Comparison of ENCODE assay signal across 1 cellular context in the genomic region with DNA sequence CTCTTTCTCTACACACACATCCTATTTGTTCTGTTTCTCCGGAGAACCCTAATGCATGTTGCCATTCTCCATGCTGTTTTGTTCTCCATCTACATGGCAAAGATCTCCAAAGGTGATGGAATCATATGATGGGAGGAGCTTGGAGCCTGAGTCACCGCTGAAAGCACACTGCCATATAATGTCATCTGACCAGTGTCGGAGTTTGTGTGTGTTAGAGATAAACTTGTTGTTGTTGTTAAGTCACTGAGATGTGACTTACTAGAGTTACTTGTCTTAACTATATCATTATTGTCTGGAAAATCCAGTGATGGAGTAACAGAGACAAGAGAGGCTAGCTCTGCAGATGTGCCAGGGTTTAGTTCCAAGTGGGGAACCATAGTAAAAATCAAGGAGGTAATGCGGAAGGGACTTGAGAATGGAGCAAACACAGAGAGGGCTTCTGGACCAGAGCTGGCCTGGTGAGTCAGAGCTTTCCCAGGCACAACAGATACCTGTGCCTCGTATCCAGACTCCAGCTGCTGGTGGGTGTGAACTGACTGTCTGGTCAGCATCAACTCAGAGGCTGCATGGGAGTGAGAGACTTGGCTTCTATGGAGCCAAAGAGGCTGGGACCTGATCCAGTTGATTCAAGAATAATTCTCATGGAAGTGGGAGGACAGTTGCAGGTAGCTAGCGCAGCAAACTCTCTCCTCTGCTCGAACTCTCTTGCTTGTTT.
TF ChIP-seq lines count a peak whose summit lies in the region.

No MANE protein-coding gene starts in this region.

TF ChIP-seq in SK-N-SH treated with all-trans-retinoic acid at 6 μM for 48 hours, 23 proteins besides CTCF, POLR2A, EP300 and RAD21 (continued from another document):
- TF ChIP-seq, protein P1, sequence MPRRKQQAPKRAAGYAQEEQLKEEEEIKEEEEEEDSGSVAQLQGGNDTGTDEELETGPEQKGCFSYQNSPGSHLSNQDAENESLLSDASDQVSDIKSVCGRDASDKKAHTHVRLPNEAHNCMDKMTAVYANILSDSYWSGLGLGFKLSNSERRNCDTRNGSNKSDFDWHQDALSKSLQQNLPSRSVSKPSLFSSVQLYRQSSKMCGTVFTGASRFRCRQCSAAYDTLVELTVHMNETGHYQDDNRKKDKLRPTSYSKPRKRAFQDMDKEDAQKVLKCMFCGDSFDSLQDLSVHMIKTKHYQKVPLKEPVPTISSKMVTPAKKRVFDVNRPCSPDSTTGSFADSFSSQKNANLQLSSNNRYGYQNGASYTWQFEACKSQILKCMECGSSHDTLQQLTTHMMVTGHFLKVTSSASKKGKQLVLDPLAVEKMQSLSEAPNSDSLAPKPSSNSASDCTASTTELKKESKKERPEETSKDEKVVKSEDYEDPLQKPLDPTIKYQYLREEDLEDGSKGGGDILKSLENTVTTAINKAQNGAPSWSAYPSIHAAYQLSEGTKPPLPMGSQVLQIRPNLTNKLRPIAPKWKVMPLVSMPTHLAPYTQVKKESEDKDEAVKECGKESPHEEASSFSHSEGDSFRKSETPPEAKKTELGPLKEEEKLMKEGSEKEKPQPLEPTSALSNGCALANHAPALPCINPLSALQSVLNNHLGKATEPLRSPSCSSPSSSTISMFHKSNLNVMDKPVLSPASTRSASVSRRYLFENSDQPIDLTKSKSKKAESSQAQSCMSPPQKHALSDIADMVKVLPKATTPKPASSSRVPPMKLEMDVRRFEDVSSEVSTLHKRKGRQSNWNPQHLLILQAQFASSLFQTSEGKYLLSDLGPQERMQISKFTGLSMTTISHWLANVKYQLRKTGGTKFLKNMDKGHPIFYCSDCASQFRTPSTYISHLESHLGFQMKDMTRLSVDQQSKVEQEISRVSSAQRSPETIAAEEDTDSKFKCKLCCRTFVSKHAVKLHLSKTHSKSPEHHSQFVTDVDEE (CRISPR knock-in tag; IDR thresholded peaks at IDR 0.05): no peak
- TF ChIP-seq, protein P2, sequence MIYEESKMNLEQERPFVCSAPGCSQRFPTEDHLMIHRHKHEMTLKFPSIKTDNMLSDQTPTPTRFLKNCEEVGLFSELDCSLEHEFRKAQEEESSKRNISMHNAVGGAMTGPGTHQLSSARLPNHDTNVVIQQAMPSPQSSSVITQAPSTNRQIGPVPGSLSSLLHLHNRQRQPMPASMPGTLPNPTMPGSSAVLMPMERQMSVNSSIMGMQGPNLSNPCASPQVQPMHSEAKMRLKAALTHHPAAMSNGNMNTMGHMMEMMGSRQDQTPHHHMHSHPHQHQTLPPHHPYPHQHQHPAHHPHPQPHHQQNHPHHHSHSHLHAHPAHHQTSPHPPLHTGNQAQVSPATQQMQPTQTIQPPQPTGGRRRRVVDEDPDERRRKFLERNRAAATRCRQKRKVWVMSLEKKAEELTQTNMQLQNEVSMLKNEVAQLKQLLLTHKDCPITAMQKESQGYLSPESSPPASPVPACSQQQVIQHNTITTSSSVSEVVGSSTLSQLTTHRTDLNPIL (CRISPR knock-in tag; IDR thresholded peaks at IDR 0.05; ENCODE audit: low read depth): no peak
- TF ChIP-seq CSDC2 (CRISPR knock-in tag; IDR thresholded peaks at IDR 0.05) (no peak), POU6F1 (CRISPR knock-in tag; IDR thresholded peaks at IDR 0.05; ENCODE audit: borderline replicate concordance, low read depth) (no peak), PPARA (CRISPR knock-in tag; IDR thresholded peaks at IDR 0.05; ENCODE audit: borderline replicate concordance) (no peak), BACH2 (CRISPR knock-in tag; IDR thresholded peaks at IDR 0.05; ENCODE audit: borderline replicate concordance) (no peak), ZC3H10 (CRISPR knock-in tag; IDR thresholded peaks at IDR 0.05) (no peak)
